In genomic region chr2:74551942-74552913, GRCh38 we compare ENCODE assay signal across 1 cellular context.
TF ChIP-seq lines count a peak whose summit lies in the region.

No MANE protein-coding gene starts in this region.

TF ChIP-seq in IMR-90, 13 proteins besides CTCF, POLR2A, EP300 and RAD21:
- TF ChIP-seq SMC3 (IDR thresholded peaks at IDR 0.05; ENCODE audit: low read depth, low read length) (no peak), BHLHE40 (IDR thresholded peaks at IDR 0.05; ENCODE audit: low read depth, low read length) (no peak), MAZ (IDR thresholded peaks at IDR 0.05; ENCODE audit: borderline replicate concordance, low read depth, low read length) (no peak), RCOR1 (IDR thresholded peaks at IDR 0.05; ENCODE audit: insufficient replicate concordance, low read length) (no peak), MAFK (IDR thresholded peaks at IDR 0.05; ENCODE audit: low read depth, low read length) (no peak), NFE2L2 (IDR thresholded peaks at IDR 0.05; ENCODE audit: low read depth, low read length) (no peak), FOS (IDR thresholded peaks at IDR 0.05; ENCODE audit: low read depth, low read length) (no peak)
